ENCODE assay signal across 8 cellular contexts in genomic region chr6:39377530-39377929, GRCh38. TPM values are rescaled to one million over a fixed set of nuclear protein-coding genes. Genes with fewer than 3 reads are reported as not detected.
DNase-seq lines count a peak whose midpoint lies in the region; ATAC-seq and TF ChIP-seq lines count a peak whose summit lies in the region.

No MANE protein-coding gene starts in this region.

- H3K27ac ChIP-seq in GM23338 (ENCODE audit: low read depth) (no peak overlapping the region), left lung (no peak overlapping the region), upper lobe of right lung (no peak overlapping the region)

- H3K9me3 ChIP-seq in left lung (no peaks in the 10 kb centered on the region), upper lobe of right lung (no peaks in the 10 kb centered on the region)

- H3K36me3 Mint-ChIP-seq in GM23338 (ENCODE audit: low read depth), result no peaks in the 10 kb centered on the region
- no peaks in the 10 kb centered on the region for H3K36me3 Mint-ChIP-seq in chondrocyte (ENCODE audit: low read depth)

- TF ChIP-seq CTCF in GM23338 (conservative IDR thresholded peaks at IDR 0.05; ENCODE audit: low read depth in 2 of 2) (peak; percentile 95 to 97), chondrocyte (IDR thresholded peaks at IDR 0.05) (peak; percentile 91), left lung (IDR thresholded peaks at IDR 0.05) (peak; percentile 52 to 62), upper lobe of right lung (IDR thresholded peaks at IDR 0.05) (peak; percentile 62)

- H3K4me3 Mint-ChIP-seq in GM23338, result no peak overlapping the region
- no peak overlapping the region for H3K4me3 Mint-ChIP-seq in chondrocyte (ENCODE audit: unreplicated experiment)

- H3K27me3 Mint-ChIP-seq in GM23338 (ENCODE audit: insufficient read depth, low read depth, poor library complexity), result no peaks in the 10 kb centered on the region
- H3K27me3 Mint-ChIP-seq in chondrocyte (ENCODE audit: low read depth), result no peaks in the 10 kb centered on the region

- no peak overlapping the region for H2AFZ ChIP-seq in GM23338

- ATAC-seq in GM23338 (peak; percentile 99), left lung (peak; percentile 97), upper lobe of right lung (peak; percentile 90), HG03520 (IDR thresholded peaks at IDR 0.05; ENCODE audit: unreplicated experiment) (no peak)

- no peaks in the 10 kb centered on the region for H3K27me3 ChIP-seq in GM23338 (ENCODE audit: insufficient read depth)
- H3K27me3 ChIP-seq in left lung, result no peaks in the 10 kb centered on the region
- no peaks in the 10 kb centered on the region for H3K27me3 ChIP-seq in upper lobe of right lung

- H3K4me3 ChIP-seq in GM23338 (no peak overlapping the region), left lung (no peak overlapping the region), upper lobe of right lung (no peak overlapping the region)

- H3K9me2 ChIP-seq in GM23338 (ENCODE audit: insufficient read depth), result no peaks in the 10 kb centered on the region

- H4K20me1 ChIP-seq in GM23338 (replicated peaks; ENCODE audit: insufficient read depth), result no peaks in the 10 kb centered on the region

- H3K4me2 ChIP-seq in GM23338, result no peak overlapping the region

- H3K27ac Mint-ChIP-seq in GM23338 (peak overlapping the region; percentile 79; the same call in 1 of the 2 replicates), chondrocyte (ENCODE audit: unreplicated experiment) (peak overlapping the region; percentile 42)

- DNase-seq in Caki2 (ENCODE audit: low read depth) (peak; percentile 43), GM23338 (ENCODE audit: low spot score) (peak; percentile 93), NCI-H774 (lab: John Stamatoyannopoulos, UW) (peak; percentile 36), chondrocyte (ENCODE audit: low spot score) (no peak), left lung (peak in 1 of 2 donors; percentile 56), upper lobe of right lung (no peak), MV-4-11 (lab: John Stamatoyannopoulos, UW) (no peak)

- H3K4me1 ChIP-seq in GM23338 (ENCODE audit: insufficient read depth) (no peaks in the 10 kb centered on the region), left lung (no peaks in the 10 kb centered on the region), upper lobe of right lung (peaks cover 12% of the 10 kb centered on the region)

- H3K9me3 Mint-ChIP-seq in GM23338 (no peaks in the 10 kb centered on the region), chondrocyte (ENCODE audit: low read depth) (peaks cover 10% of the 10 kb centered on the region)

- no peaks in the 10 kb centered on the region for H3K79me2 ChIP-seq in GM23338 (replicated peaks; ENCODE audit: insufficient read depth)

- in situ Hi-C loops in Caki2 (cut with HindIII; ENCODE audit: low pct_unique_long_range_greater_than_20kb, low sequenced_read_pairs), result no loop called here

- no peaks in the 10 kb centered on the region for H3F3A ChIP-seq in GM23338 (replicated peaks; ENCODE audit: low read depth)

- intact Hi-C loops in left lung (cut with DNase I), result no loop called here
- intact Hi-C loops in upper lobe of right lung (cut with DNase I), result no loop called here

- H3K36me3 ChIP-seq in GM23338 (ENCODE audit: insufficient read depth) (no peaks in the 10 kb centered on the region), left lung (no peaks in the 10 kb centered on the region), upper lobe of right lung (no peaks in the 10 kb centered on the region)

- peaks cover 2% of the 10 kb centered on the region; the same call in 2 of the 3 replicates for H3K4me1 Mint-ChIP-seq in GM23338
- H3K4me1 Mint-ChIP-seq in chondrocyte (ENCODE audit: low read depth), result peaks cover 39% of the 10 kb centered on the region

TF ChIP-seq in GM23338, 12 proteins besides CTCF, POLR2A, EP300 and RAD21:
- TF ChIP-seq POLR2AphosphoS5 (IDR thresholded peaks at IDR 0.05; ENCODE audit: low read depth), result no peak
- no peak for TF ChIP-seq CREB1 (CRISPR knock-in tag; IDR thresholded peaks at IDR 0.05; ENCODE audit: low read depth)
- no peak for TF ChIP-seq JUNB (IDR thresholded peaks at IDR 0.05; ENCODE audit: unreplicated experiment)
- no peak for TF ChIP-seq ZNF331 (CRISPR knock-in tag; IDR thresholded peaks at IDR 0.05; ENCODE audit: low read depth)
- 0 out of 2 replicates have a peak, but pooled peaks have one; percentile 25 for TF ChIP-seq ZNF462 (CRISPR knock-in tag; IDR thresholded peaks at IDR 0.05)
- TF ChIP-seq ZNF114 (CRISPR knock-in tag; IDR thresholded peaks at IDR 0.05), result no peak
- no peak for TF ChIP-seq ETS1 (IDR thresholded peaks at IDR 0.05)
- no peak for TF ChIP-seq EZH2 (IDR thresholded peaks at IDR 0.05; ENCODE audit: low read depth, unreplicated experiment)

RNA-seq across cellular contexts. Expression of gene KCNK16, which starts 55.0 kb away (rescaled TPM):
- not detected in 2 replicates for total RNA-seq in Caki2 (2014; rRNA removed; shearing (Covaris generic); ENCODE audit: low replicate concordance)
- not detected in 2 replicates for total RNA-seq in GM23338 (2014; rRNA removed; shearing (Covaris generic))
- polyA plus RNA-seq in GM23338 (2016; fragmentation: Nextera tagmentation; extraction: Ambion mirVana), result not detected in 2 replicates
- total RNA-seq in chondrocyte (not detected in 3 replicates), left lung (not detected), upper lobe of right lung (not detected)

Comparison
In these comparisons a context has a peak if more than half of its experiments do, and no peak if none do; other contexts are left out.
1. DNase-seq: peak in Caki2 (single experiment), GM23338 (single experiment) and NCI-H774 (single experiment); none in chondrocyte (single experiment), upper lobe of right lung (single experiment) and MV-4-11 (single experiment).
2. Peak in every context shown above with its lines, with median percentiles within 50 percentile points of each other: CTCF ChIP-seq.